In genomic region chr12:12441891-12442461, GRCh38 we compare ENCODE assay signal across 8 cellular contexts.
A peak's percentile ranks its signal among the peaks of the same experiment; 100 is the strongest.
DNase-seq lines count a peak whose midpoint lies in the region; FAIRE-seq lines count a peak whose summit lies in the region.

No MANE protein-coding gene starts in this region.

- H3K9me3 ChIP-seq in skeletal muscle tissue (ENCODE audit: control insufficient read depth in 3 of 3, low read length in 3 of 3), result no peaks in the 10 kb centered on the region

- FAIRE-seq in GM19239 (lab: Jason Lieb, UNC), result peak; percentile 14
- no peak for FAIRE-seq in HTR-8/SVneo (lab: Jason Lieb, UNC)

- peak overlapping the region; percentile 66 for H3K27ac ChIP-seq in skeletal muscle tissue (ENCODE audit: low read depth, low read length)

- no peaks in the 10 kb centered on the region for H3K36me3 ChIP-seq in skeletal muscle tissue (ENCODE audit: control insufficient read depth in 3 of 3, insufficient read depth in 3 of 3, low read length in 3 of 3)

- H3K9ac ChIP-seq in skeletal muscle tissue (ENCODE audit: low read depth in 1 of 3, low read length in 3 of 3), result no peak overlapping the region

- H3K4me3 ChIP-seq in skeletal muscle tissue (ENCODE audit: low read length in 3 of 3), result no peak overlapping the region

- H3K27me3 ChIP-seq in skeletal muscle tissue (ENCODE audit: control insufficient read depth in 3 of 3, insufficient read depth in 3 of 3, low read length in 3 of 3), result no peaks in the 10 kb centered on the region

- peaks cover 15 to 27% (median 21%) of the 10 kb centered on the region in 3 donors for H3K4me1 ChIP-seq in skeletal muscle tissue (ENCODE audit: control insufficient read depth in 3 of 3, insufficient read depth in 3 of 3, low read length in 3 of 3)

- DNase-seq in GM19239 (ENCODE audit: insufficient read length, low spot score) (no peak), NCI-H2081 (lab: John Stamatoyannopoulos, UW) (no peak), NCI-H510A treated with DMSO at 0.1 percent for 48 hours (lab: John Stamatoyannopoulos, UW) (no peak), HTR-8/SVneo (ENCODE audit: insufficient read length, low spot score) (no peak), NCI-H345 treated with DMSO at 0.1 percent for 48 hours (lab: John Stamatoyannopoulos, UW; ENCODE audit: unreplicated experiment) (no peak)
- peak; percentile 48 for DNase-seq in activated CD4-positive, CD25-positive, alpha-beta regulatory T cell treated with anti-CD3 and anti-CD28 coated beads, Interleukin-2, amount 50 U/mL, for 72 hours
- DNase-seq in effector CD4-positive, alpha-beta T cell, result peak; percentile 56

Comparison
In these comparisons a context has a peak if more than half of its experiments do, and no peak if none do; other contexts are left out.
1. DNase-seq: peak in activated CD4-positive, CD25-positive, alpha-beta regulatory T cell treated with anti-CD3 and anti-CD28 coated beads, Interleukin-2, amount 50 U/mL, for 72 hours (single experiment) and effector CD4-positive, alpha-beta T cell (single experiment); none in GM19239 (single experiment), NCI-H2081 (0 of 2), NCI-H510A treated with DMSO at 0.1 percent for 48 hours (single experiment), HTR-8/SVneo (single experiment) and NCI-H345 treated with DMSO at 0.1 percent for 48 hours (single experiment).